In the genomic region with DNA sequence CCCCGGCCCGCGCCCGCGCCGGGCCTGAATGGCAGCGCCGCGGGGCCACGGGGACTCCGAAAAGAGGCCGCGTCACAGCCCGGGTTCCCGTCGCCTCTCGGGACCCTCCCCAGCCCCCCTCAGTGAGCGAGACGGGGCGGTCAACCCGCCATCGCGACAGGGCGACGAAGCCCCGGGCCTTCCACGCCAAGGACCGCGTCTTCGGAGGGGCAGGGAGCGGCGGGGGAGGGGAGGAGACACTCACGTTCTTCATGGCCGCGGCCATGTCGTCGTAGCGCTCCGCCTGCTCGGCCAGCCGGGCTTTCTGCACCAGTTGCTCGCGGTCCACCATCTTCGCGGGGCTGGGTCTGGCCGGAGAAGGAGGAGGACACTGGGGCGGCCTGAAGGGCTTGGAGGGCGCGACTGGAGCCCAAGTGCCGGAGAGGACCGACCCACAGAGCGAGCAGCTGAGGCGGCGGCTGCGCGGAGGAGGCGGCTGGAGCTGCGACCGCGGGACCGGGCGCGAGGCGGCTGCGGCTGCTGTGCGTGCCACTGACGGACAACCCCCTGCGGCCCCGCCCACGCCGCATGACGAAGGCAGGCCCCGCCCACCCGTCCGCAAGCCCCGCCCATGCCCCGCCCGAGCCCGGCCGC, we compare ENCODE assay signal across 8 cellular contexts. TPM values are rescaled to one million over a fixed set of nuclear protein-coding genes. Genes with fewer than 3 reads are reported as not detected.
DNase-seq lines count a peak whose midpoint lies in the region; ATAC-seq and TF ChIP-seq lines count a peak whose summit lies in the region.

A gene (minus strand): TSS at position 514 of the 633 bp plus-strand sequence. CDS start 183 bp downstream, at position 331.

- no peaks in the 10 kb centered on the region for H3K9me2 ChIP-seq in OCI-LY7 (ENCODE audit: insufficient read depth, low read length)

- no peaks in the 10 kb centered on the region for H3K9me3 Mint-ChIP-seq in activated T-cell treated with anti-CD3 and anti-CD28 coated beads, Interleukin-2, amount 50 U/mL, for 24 hours

- CTCF ChIA-PET in OCI-LY7 (lab: Charles Lee; ENCODE audit: unreplicated experiment) = interaction anchor here (1.0 kb wide), 1 partner anchor 34 kb away, joined by 4 read pairs; no protein-coding TSS in a partner anchor

- BruUV-seq in OCI-LY7 (replicated peaks; lab: Mats Ljungman, UMichigan) = no TSS peak

- H3K36me3 ChIP-seq in OCI-LY7 (ENCODE audit: insufficient read depth, low read length) (peaks cover 45% of the 10 kb centered on the region), esophagus (ENCODE audit: control insufficient read depth in 2 of 2, insufficient read depth in 2 of 2, low read length in 1 of 2) (no peaks in the 10 kb centered on the region), muscle layer of duodenum (ENCODE audit: control insufficient read depth in 1 of 2, insufficient read depth in 2 of 2, low read length in 2 of 2) (peaks cover 0 to 4% of the 10 kb centered on the region in 2 donors)

- H3K4me2 ChIP-seq in OCI-LY7 (ENCODE audit: low read length) = peak within 1 kb of the TSS; percentile 86

- H3K4me3 ChIP-seq in OCI-LY7 (ENCODE audit: low read depth, low read length, poor library complexity, severe bottlenecking) (peak within 1 kb of the TSS; percentile 96), esophagus (ENCODE audit: low read depth in 1 of 2, low read length in 2 of 2) (peak within 1 kb of the TSS; percentile 76 to 100), muscle layer of duodenum (ENCODE audit: low read depth in 1 of 2, low read length in 2 of 2) (peak within 1 kb of the TSS; percentile 95 to 99)

- H3K27me3 ChIP-seq in esophagus (ENCODE audit: control insufficient read depth in 1 of 2, insufficient read depth in 2 of 2, low read length in 2 of 2) (no peaks in the 10 kb centered on the region), muscle layer of duodenum (ENCODE audit: low read depth, low read length) (no peaks in the 10 kb centered on the region)

- H3K9me3 ChIP-seq in OCI-LY7 (ENCODE audit: low read length) (peaks cover 8% of the 10 kb centered on the region; the same call in 1 of the 2 replicates), esophagus (ENCODE audit: control insufficient read depth in 2 of 2, insufficient read depth in 1 of 2, low read depth in 1 of 2, low read length in 1 of 2) (no peaks in the 10 kb centered on the region), muscle layer of duodenum (ENCODE audit: control insufficient read depth in 1 of 2, low read length in 2 of 2) (no peaks in the 10 kb centered on the region)

- peak within 1 kb of the TSS; percentile 82 for H2AFZ ChIP-seq in OCI-LY7 (ENCODE audit: low read length)

- no peak for TF ChIP-seq CTCF in OCI-LY7 (conservative IDR thresholded peaks at IDR 0.05; ENCODE audit: low read length)

- H3K27ac Mint-ChIP-seq in activated T-cell treated with anti-CD3 and anti-CD28 coated beads, Interleukin-2, amount 50 U/mL, for 24 hours = peak within 1 kb of the TSS; percentile 98

- H3K27me3 Mint-ChIP-seq in activated T-cell treated with anti-CD3 and anti-CD28 coated beads, Interleukin-2, amount 50 U/mL, for 24 hours = no peaks in the 10 kb centered on the region

- POLR2A ChIA-PET in OCI-LY7 (lab: Charles Lee) = interaction anchor here (0.6 to 1.8 kb wide), 4 partner anchors 15 to 1187 kb away, joined by 3 to 7 read pairs (median 4); no protein-coding TSS in a partner anchor

- in situ Hi-C loops in Caki2 (cut with HindIII; ENCODE audit: low pct_unique_long_range_greater_than_20kb, low sequenced_read_pairs) = no loop called here

- intact Hi-C loops in OCI-LY7 (cut with micrococcal nuclease; ENCODE audit: unreplicated experiment) = loop anchor here (1.0 to 5.0 kb wide), 4 partner anchors 34 to 311 kb away; a partner anchor contains a TSS

- H3K79me2 ChIP-seq in OCI-LY7 (ENCODE audit: insufficient read depth, low read depth, low read length) = peaks cover 50% of the 10 kb centered on the region

- H3K4me1 ChIP-seq in OCI-LY7 (ENCODE audit: insufficient read depth, low read length, poor library complexity, severe bottlenecking) = peaks cover 25% of the 10 kb centered on the region
- H3K4me1 ChIP-seq in esophagus (ENCODE audit: control insufficient read depth in 2 of 2, insufficient read depth in 2 of 2, low read length in 1 of 2) = peaks cover 0 to 2% of the 10 kb centered on the region in 2 donors
- peaks cover 16 to 33% of the 10 kb centered on the region in 2 donors for H3K4me1 ChIP-seq in muscle layer of duodenum (ENCODE audit: control insufficient read depth in 1 of 2, insufficient read depth in 2 of 2, low read length in 2 of 2)

- H3K4me3 Mint-ChIP-seq in activated T-cell treated with anti-CD3 and anti-CD28 coated beads, Interleukin-2, amount 50 U/mL, for 24 hours = peak within 1 kb of the TSS; percentile 89

- H4K20me1 ChIP-seq in OCI-LY7 (ENCODE audit: insufficient read depth, low read length) = peaks cover 32% of the 10 kb centered on the region

- H3K27ac ChIP-seq in OCI-LY7 (ENCODE audit: low read depth, low read length, poor library complexity, severe bottlenecking) (peak within 1 kb of the TSS; percentile 54), esophagus (ENCODE audit: low read depth in 2 of 2, low read length in 1 of 2) (peak within 1 kb of the TSS; percentile 99), muscle layer of duodenum (ENCODE audit: low read length) (peak within 1 kb of the TSS; percentile 97)

- DNase-seq in Caki2 (ENCODE audit: low read depth) (peak; percentile 84), HPDE6-E6E7 (ENCODE audit: extremely low spot score) (peak; percentile 67), OCI-LY7 (ENCODE audit: low spot score) (peak; percentile 90)
- DNase-seq in activated T-cell treated with anti-CD3 and anti-CD28 coated beads, Interleukin-2, amount 50 U/mL, for 24 hours = peak; percentile 94
- DNase-seq in stimulated activated CD8-positive, alpha-beta memory T cell treated with anti-CD3 and anti-CD28 coated beads, Interleukin-7, amount 100 ng/mL, for 48 hours (ENCODE audit: extremely low read depth in 1 of 2, low read depth in 1 of 2) = peak; percentile 70 to 73

- 0 to 1% methylated on average over 42 to 80 of the region's 80 CpGs for WGBS in esophagus, 2 donors

- peak; percentile 26 for ATAC-seq in GM19468 (IDR thresholded peaks at IDR 0.05; ENCODE audit: extremely low read depth, unreplicated experiment)

- H3K36me3 Mint-ChIP-seq in activated T-cell treated with anti-CD3 and anti-CD28 coated beads, Interleukin-2, amount 50 U/mL, for 24 hours (ENCODE audit: low read depth) = peaks cover 46% of the 10 kb centered on the region

- peaks cover 45% of the 10 kb centered on the region for H3K4me1 Mint-ChIP-seq in activated T-cell treated with anti-CD3 and anti-CD28 coated beads, Interleukin-2, amount 50 U/mL, for 24 hours (ENCODE audit: low read depth)

RNA-seq across cellular contexts. Expression of the gene that starts here (rescaled TPM):
- total RNA-seq in Caki2 (2014; rRNA removed; shearing (Covaris generic); ENCODE audit: low replicate concordance) = 63.4 and 73.1 TPM in 2 replicates
- 42.6 and 45.5 TPM in 2 replicates for total RNA-seq in OCI-LY7 (2014; rRNA removed; shearing (Covaris generic))
- total RNA-seq in OCI-LY7 (2022) = 109 and 126 TPM in 2 replicates
- 10 to 100 TPM; 35.2 to 53.3 TPM for polyA plus RNA-seq in esophagus

Comparison
In these comparisons a context has a peak if more than half of its experiments do, and no peak if none do; other contexts are left out.
1. Peak in every context shown above with its lines: DNase-seq, ATAC-seq, H3K4me3 ChIP-seq and H3K27ac ChIP-seq.